Comparison of ENCODE assay signal across 1 cellular context in the genomic region with DNA sequence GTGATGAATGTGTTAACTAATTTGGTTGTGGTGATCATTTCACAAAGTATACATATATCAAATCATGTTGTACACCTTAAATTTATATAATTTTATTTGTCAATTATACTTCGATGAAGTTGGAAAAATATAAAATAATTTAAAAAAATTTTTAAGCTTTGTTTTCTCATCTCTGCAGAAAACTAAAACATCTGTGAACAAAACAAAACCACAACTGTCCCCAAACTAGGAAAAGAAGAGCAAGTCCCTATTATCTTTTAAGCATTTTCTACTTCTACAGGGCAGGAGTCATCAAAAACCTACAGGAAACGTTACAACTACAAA.
TF ChIP-seq lines count a peak whose summit lies in the region.

No MANE protein-coding gene starts in this region.

TF ChIP-seq in H1, 55 proteins besides CTCF, POLR2A, EP300 and RAD21:
- TF ChIP-seq RNF2 (IDR thresholded peaks at IDR 0.05; ENCODE audit: borderline replicate concordance, low read depth, low read length, missing control alignments, poor library complexity, severe bottlenecking): no peak
